In the genomic region with DNA sequence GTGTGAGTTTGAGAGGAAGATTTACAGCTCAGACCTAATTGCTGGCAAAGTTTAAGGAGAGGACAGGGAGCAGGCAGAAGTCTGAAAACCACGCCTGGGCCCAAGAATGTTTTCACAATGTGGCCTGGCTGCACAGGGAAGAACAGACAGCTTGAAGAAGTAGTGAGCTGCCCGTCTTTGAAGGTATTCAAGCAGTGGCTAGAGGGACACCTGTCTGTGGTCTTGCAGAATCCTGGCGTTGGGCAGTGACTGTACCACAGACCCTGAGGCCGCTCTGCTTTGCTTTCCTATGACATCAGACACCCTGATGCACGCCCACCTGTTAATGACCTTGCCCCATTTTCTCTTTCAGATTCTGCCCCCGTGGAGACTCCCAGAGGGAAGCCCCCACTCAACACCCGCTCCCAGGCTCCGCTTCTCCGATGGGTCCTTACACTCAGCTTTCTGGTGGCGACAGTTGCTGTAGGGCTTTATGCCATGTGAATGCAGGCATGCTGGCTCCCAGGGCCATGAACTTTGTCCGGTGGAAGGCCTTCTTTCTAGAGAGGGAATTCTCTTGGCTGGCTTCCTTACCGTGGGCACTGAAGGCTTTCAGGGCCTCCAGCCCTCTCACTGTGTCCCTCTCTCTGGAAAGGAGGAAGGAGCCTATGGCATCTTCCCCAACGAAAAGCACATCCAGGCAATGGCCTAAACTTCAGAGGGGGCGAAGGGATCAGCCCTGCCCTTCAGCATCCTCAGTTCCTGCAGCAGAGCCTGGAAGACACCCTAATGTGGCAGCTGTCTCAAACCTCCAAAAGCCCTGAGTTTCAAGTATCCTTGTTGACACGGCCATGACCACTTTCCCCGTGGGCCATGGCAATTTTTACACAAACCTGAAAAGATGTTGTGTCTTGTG, we compare ENCODE assay signal across 2 cellular contexts.
TF ChIP-seq lines count a peak whose summit lies in the region.

No MANE protein-coding gene starts in this region.

TF ChIP-seq in HEK293, 187 proteins besides CTCF, POLR2A, EP300 and RAD21:
- no peak for TF ChIP-seq ZNF266 (tag by site-specific recombination; IDR thresholded peaks at IDR 0.05; ENCODE audit: low read depth)
- no peak for TF ChIP-seq ZNF837 (tag by site-specific recombination; IDR thresholded peaks at IDR 0.05)
- TF ChIP-seq, protein P1, sequence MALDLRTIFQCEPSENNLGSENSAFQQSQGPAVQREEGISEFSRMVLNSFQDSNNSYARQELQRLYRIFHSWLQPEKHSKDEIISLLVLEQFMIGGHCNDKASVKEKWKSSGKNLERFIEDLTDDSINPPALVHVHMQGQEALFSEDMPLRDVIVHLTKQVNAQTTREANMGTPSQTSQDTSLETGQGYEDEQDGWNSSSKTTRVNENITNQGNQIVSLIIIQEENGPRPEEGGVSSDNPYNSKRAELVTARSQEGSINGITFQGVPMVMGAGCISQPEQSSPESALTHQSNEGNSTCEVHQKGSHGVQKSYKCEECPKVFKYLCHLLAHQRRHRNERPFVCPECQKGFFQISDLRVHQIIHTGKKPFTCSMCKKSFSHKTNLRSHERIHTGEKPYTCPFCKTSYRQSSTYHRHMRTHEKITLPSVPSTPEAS (tag by site-specific recombination; IDR thresholded peaks at IDR 0.05) = no peak
- TF ChIP-seq GLI2 (tag by site-specific recombination; IDR thresholded peaks at IDR 0.05; ENCODE audit: borderline replicate concordance, low read depth) = no peak
- TF ChIP-seq, protein P2, sequence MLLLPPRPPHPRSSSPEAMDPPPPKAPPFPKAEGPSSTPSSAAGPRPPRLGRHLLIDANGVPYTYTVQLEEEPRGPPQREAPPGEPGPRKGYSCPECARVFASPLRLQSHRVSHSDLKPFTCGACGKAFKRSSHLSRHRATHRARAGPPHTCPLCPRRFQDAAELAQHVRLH (tag by site-specific recombination; IDR thresholded peaks at IDR 0.05) = peak; percentile 54; the same call in 1 of the 2 replicates
- TF ChIP-seq, protein P3, sequence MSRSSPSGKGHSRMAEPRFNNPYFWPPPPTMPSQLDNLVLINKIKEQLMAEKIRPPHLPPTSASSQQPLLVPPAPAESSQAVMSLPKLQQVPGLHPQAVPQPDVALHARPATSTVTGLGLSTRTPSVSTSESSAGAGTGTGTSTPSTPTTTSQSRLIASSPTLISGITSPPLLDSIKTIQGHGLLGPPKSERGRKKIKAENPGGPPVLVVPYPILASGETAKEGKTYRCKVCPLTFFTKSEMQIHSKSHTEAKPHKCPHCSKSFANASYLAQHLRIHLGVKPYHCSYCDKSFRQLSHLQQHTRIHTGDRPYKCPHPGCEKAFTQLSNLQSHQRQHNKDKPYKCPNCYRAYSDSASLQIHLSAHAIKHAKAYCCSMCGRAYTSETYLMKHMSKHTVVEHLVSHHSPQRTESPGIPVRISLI (tag by site-specific recombination; IDR thresholded peaks at IDR 0.05) = no peak
- TF ChIP-seq SCRT1 (tag by site-specific recombination; IDR thresholded peaks at IDR 0.05; ENCODE audit: borderline replicate concordance) = 0 out of 2 replicates have a peak, but pooled peaks have one; percentile 36
- no peak for TF ChIP-seq ZNF391 (tag by site-specific recombination; IDR thresholded peaks at IDR 0.05; ENCODE audit: borderline replicate concordance, low read depth)
- TF ChIP-seq ZNF324 (tag by site-specific recombination; IDR thresholded peaks at IDR 0.05) = no peak
- no peak for TF ChIP-seq GLIS1 (tag by site-specific recombination; IDR thresholded peaks at IDR 0.05)
- no peak for TF ChIP-seq ZBTB48 (tag by site-specific recombination; IDR thresholded peaks at IDR 0.05)
- peak; percentile 85 for TF ChIP-seq SCRT2 (tag by site-specific recombination; IDR thresholded peaks at IDR 0.05)
- TF ChIP-seq ZFHX2 (tag by site-specific recombination; conservative IDR thresholded peaks at IDR 0.05) = peak; percentile 76
- TF ChIP-seq ZNF707 (tag by site-specific recombination; IDR thresholded peaks at IDR 0.05) = no peak
- TF ChIP-seq EGR2 (tag by site-specific recombination; IDR thresholded peaks at IDR 0.05; ENCODE audit: low read depth) = peak; percentile 73

TF ChIP-seq in GM12878, 131 proteins besides CTCF, POLR2A, EP300 and RAD21:
- TF ChIP-seq NRF1 (conservative IDR thresholded peaks at IDR 0.05; ENCODE audit: low read depth, low read length) (no peak), EZH2 (IDR thresholded peaks at IDR 0.05; ENCODE audit: borderline replicate concordance, control insufficient read depth, low read depth, low read length) (no peak), GATAD2B (conservative IDR thresholded peaks at IDR 0.05; ENCODE audit: low read depth) (no peak), MEF2B (IDR thresholded peaks at IDR 0.05; ENCODE audit: partially characterized antibody, poor library complexity, severe bottlenecking) (no peak)
- TF ChIP-seq, protein P4, sequence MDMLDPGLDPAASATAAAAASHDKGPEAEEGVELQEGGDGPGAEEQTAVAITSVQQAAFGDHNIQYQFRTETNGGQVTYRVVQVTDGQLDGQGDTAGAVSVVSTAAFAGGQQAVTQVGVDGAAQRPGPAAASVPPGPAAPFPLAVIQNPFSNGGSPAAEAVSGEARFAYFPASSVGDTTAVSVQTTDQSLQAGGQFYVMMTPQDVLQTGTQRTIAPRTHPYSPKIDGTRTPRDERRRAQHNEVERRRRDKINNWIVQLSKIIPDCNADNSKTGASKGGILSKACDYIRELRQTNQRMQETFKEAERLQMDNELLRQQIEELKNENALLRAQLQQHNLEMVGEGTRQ (IDR thresholded peaks at IDR 0.05; ENCODE audit: borderline replicate concordance, low read depth, low read length) = no peak
